Comparison of ENCODE assay signal across 17 cellular contexts in the genomic region with DNA sequence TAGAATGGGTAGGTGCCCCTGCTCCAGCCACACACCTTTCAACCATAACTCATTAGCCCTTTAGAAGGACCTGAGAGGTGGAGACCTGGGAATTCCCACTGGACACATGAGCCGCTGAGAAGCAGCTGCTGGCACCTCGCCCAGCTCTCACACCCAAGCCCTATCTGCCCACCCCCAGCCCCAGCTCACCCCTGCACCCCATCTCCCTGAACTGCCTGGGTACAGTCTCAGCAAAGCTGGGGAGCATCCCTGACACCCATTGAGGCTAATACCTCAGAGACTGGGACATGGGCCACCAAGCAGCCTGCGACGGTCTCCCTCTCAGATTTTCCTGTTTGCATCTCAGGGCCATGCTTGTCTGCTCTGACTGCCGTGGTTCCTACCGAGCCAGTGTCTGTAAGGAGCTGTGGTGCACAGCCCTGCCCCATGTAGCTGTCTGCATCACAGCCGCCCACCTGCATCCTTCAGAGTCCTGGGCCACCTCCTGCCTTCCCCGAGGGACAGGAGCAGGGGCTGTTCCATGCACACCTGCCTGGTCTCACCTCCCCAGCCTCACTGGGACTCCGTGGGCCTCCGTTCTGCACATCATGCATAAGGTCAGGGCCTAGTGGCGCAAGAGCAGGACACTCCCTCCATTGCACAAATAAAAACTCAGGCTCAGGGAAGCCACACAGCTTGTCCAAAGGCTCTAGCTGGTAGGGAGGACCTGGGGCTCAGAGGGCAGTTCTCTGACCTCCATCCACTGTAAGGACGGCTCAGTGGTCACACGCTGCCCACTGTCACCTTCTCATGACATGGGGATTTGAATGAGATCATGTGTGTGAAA.
"Had no signal": no experiment of that assay in that cellular context is flagged by ENCODE, and none has a peak within 500 bp of the region (broad histone marks: within the 10 kb centered on the region; RNA-seq: fewer than 3 reads in every experiment).

No MANE protein-coding gene starts in this region.

- H3K4me3 ChIP-seq: lower lobe of right lung, ovary, thyroid gland had no signal

- H3K4me1 Mint-ChIP-seq: activated CD4-positive, alpha-beta T cell treated with anti-CD3 and anti-CD28 coated beads for 36 hours; activated CD8-positive, alpha-beta memory T cell treated with anti-CD3 and anti-CD28 coated beads, Interleukin-2, amount 10 ng/mL, durations not matched to agents 7 days and 5 days; central memory CD8-positive, alpha-beta T cell; stimulated activated memory B cell treated with anti-CD40 and anti-IgM and Interleukin-4, amounts not matched to agents 10 μg/mL and 1 μg/mL and 100 μg/mL, for 72 hours had no signal

- ATAC-seq: activated CD4-positive, alpha-beta T cell treated with anti-CD3 and anti-CD28 coated beads for 36 hours; activated CD8-positive, alpha-beta memory T cell treated with anti-CD3 and anti-CD28 coated beads, Interleukin-2, amount 10 ng/mL, durations not matched to agents 7 days and 5 days; activated naive CD4-positive, alpha-beta T cell treated with anti-CD3 and anti-CD28 coated beads, Interleukin-2, amount 50 U/mL, for 72 hours; activated T-cell treated with anti-CD3 and anti-CD28 coated beads, Interleukin-2, amount 50 U/mL, for 4 hours; foreskin keratinocyte; stimulated activated memory B cell treated with anti-CD40 and anti-IgM and Interleukin-4, amounts not matched to agents 10 μg/mL and 1 μg/mL and 100 μg/mL, for 72 hours had no signal

- H3K9me3 ChIP-seq: lower lobe of right lung, ovary, thyroid gland had no signal

- DNase-seq: activated CD4-positive, alpha-beta memory T cell treated with anti-CD3 and anti-CD28 coated beads for 36 hours; activated CD4-positive, alpha-beta T cell treated with anti-CD3 and anti-CD28 coated beads for 36 hours; activated CD8-positive, alpha-beta memory T cell treated with anti-CD3 and anti-CD28 coated beads, Interleukin-2, amount 10 ng/mL, durations not matched to agents 7 days and 5 days; activated gamma-delta T cell; activated T-cell treated with anti-CD3 and anti-CD28 coated beads, Interleukin-2, amount 50 U/mL, for 4 hours; cortex of kidney; effector CD4-positive, alpha-beta T cell; foreskin keratinocyte; kidney glomerular epithelial cell; lower lobe of right lung; T-helper 2 cell; thyroid gland had no signal

- H3K27me3 ChIP-seq: ovary, thyroid gland had no signal

- H3K27me3 Mint-ChIP-seq: brain had no signal

- H3K4me3 Mint-ChIP-seq: activated CD4-positive, alpha-beta memory T cell treated with anti-CD3 and anti-CD28 coated beads for 36 hours; activated CD4-positive, alpha-beta T cell treated with anti-CD3 and anti-CD28 coated beads for 36 hours; activated CD8-positive, alpha-beta memory T cell treated with anti-CD3 and anti-CD28 coated beads, Interleukin-2, amount 10 ng/mL, durations not matched to agents 7 days and 5 days; activated T-cell treated with anti-CD3 and anti-CD28 coated beads, Interleukin-2, amount 50 U/mL, for 4 hours; brain; central memory CD8-positive, alpha-beta T cell; stimulated activated memory B cell treated with anti-CD40 and anti-IgM and Interleukin-4, amounts not matched to agents 10 μg/mL and 1 μg/mL and 100 μg/mL, for 72 hours had no signal

- H3K36me3 ChIP-seq: lower lobe of right lung, ovary, thyroid gland had no signal

- H3K4me1 ChIP-seq: foreskin keratinocyte, lower lobe of right lung, thyroid gland had no signal

- H3K27ac Mint-ChIP-seq: activated CD4-positive, alpha-beta memory T cell treated with anti-CD3 and anti-CD28 coated beads for 36 hours; activated CD4-positive, alpha-beta T cell treated with anti-CD3 and anti-CD28 coated beads for 36 hours; activated CD8-positive, alpha-beta memory T cell treated with anti-CD3 and anti-CD28 coated beads, Interleukin-2, amount 10 ng/mL, durations not matched to agents 7 days and 5 days; activated naive CD4-positive, alpha-beta T cell treated with anti-CD3 and anti-CD28 coated beads, Interleukin-2, amount 50 U/mL, for 72 hours; brain; stimulated activated memory B cell treated with anti-CD40 and anti-IgM and Interleukin-4, amounts not matched to agents 10 μg/mL and 1 μg/mL and 100 μg/mL, for 72 hours had no signal

- H3K27ac ChIP-seq: foreskin keratinocyte, lower lobe of right lung, ovary, thyroid gland had no signal

- H3K36me3 Mint-ChIP-seq: activated CD4-positive, alpha-beta memory T cell treated with anti-CD3 and anti-CD28 coated beads for 36 hours; activated CD8-positive, alpha-beta memory T cell treated with anti-CD3 and anti-CD28 coated beads, Interleukin-2, amount 10 ng/mL, durations not matched to agents 7 days and 5 days; activated naive CD4-positive, alpha-beta T cell treated with anti-CD3 and anti-CD28 coated beads, Interleukin-2, amount 50 U/mL, for 72 hours; brain; stimulated activated memory B cell treated with anti-CD40 and anti-IgM and Interleukin-4, amounts not matched to agents 10 μg/mL and 1 μg/mL and 100 μg/mL, for 72 hours had no signal

- H3K9me3 Mint-ChIP-seq: activated CD4-positive, alpha-beta memory T cell treated with anti-CD3 and anti-CD28 coated beads for 36 hours; activated naive CD4-positive, alpha-beta T cell treated with anti-CD3 and anti-CD28 coated beads, Interleukin-2, amount 50 U/mL, for 72 hours; activated T-cell treated with anti-CD3 and anti-CD28 coated beads, Interleukin-2, amount 50 U/mL, for 4 hours; brain; central memory CD8-positive, alpha-beta T cell; stimulated activated memory B cell treated with anti-CD40 and anti-IgM and Interleukin-4, amounts not matched to agents 10 μg/mL and 1 μg/mL and 100 μg/mL, for 72 hours had no signal
